In genomic region chr1:87028576-87028975, GRCh38 we compare ENCODE assay signal across 26 cellular contexts.
"Had no signal": no experiment of that assay in that cellular context is flagged by ENCODE, and none has a peak within 500 bp of the region (broad histone marks: within the 10 kb centered on the region; RNA-seq: fewer than 3 reads in every experiment).

No MANE protein-coding gene starts in this region.

- H3K4me3 Mint-ChIP-seq: mesothelial cell of epicardium; naive B cell; natural killer cell; stimulated activated effector memory CD8-positive, alpha-beta T cell treated with anti-CD3 and anti-CD28 coated beads, Interleukin-12 subunit alpha, Interleukin-12 subunit beta, amount 100 ng/mL, for 72 hours; stimulated activated naive CD8-positive, alpha-beta T cell treated with anti-CD3 and anti-CD28 coated beads, Interleukin-15, amount 100 ng/mL, for 72 hours; type B pancreatic cell had no signal

- H3K27ac Mint-ChIP-seq: mesothelial cell of epicardium; natural killer cell; stimulated activated effector memory CD8-positive, alpha-beta T cell treated with anti-CD3 and anti-CD28 coated beads, Interleukin-12 subunit alpha, Interleukin-12 subunit beta, amount 100 ng/mL, for 72 hours; stimulated activated naive CD8-positive, alpha-beta T cell treated with anti-CD3 and anti-CD28 coated beads, Interleukin-15, amount 100 ng/mL, for 72 hours; type B pancreatic cell had no signal

- H3K36me3 ChIP-seq: lower lobe of right lung, pancreas, prostate gland, spleen, tibial nerve, uterus had no signal

- H3K4me1 Mint-ChIP-seq: stimulated activated effector memory CD8-positive, alpha-beta T cell treated with anti-CD3 and anti-CD28 coated beads, Interleukin-12 subunit alpha, Interleukin-12 subunit beta, amount 100 ng/mL, for 72 hours had no signal

- H3K27me3 Mint-ChIP-seq: naive B cell; stimulated activated naive CD8-positive, alpha-beta T cell treated with anti-CD3 and anti-CD28 coated beads, Interleukin-15, amount 100 ng/mL, for 72 hours; type B pancreatic cell had no signal

- H3K9me3 Mint-ChIP-seq: naive B cell; natural killer cell; stimulated activated effector memory CD8-positive, alpha-beta T cell treated with anti-CD3 and anti-CD28 coated beads, Interleukin-12 subunit alpha, Interleukin-12 subunit beta, amount 100 ng/mL, for 72 hours; stimulated activated naive CD8-positive, alpha-beta T cell treated with anti-CD3 and anti-CD28 coated beads, Interleukin-15, amount 100 ng/mL, for 72 hours had no signal

- H3K9me3 ChIP-seq: lower lobe of right lung, pancreas, prostate gland, spleen, tibial nerve, uterus had no signal

- H3K27ac ChIP-seq: lower lobe of right lung, pancreas, prostate gland, skin epidermis, spleen, tibial nerve, uterus had no signal

- H3K4me3 ChIP-seq: lower lobe of right lung, pancreas, prostate gland, skin epidermis, spleen, tibial nerve, uterus had no signal

- FAIRE-seq: keratinocyte, pancreas had no signal

- ATAC-seq: left cardiac atrium; left lobe of liver; lower lobe of right lung; natural killer cell; pancreas; right cardiac atrium; sciatic nerve; stimulated activated effector memory CD8-positive, alpha-beta T cell treated with anti-CD3 and anti-CD28 coated beads, Interleukin-12 subunit alpha, Interleukin-12 subunit beta, amount 100 ng/mL, for 72 hours; stimulated activated naive CD8-positive, alpha-beta T cell treated with anti-CD3 and anti-CD28 coated beads, Interleukin-15, amount 100 ng/mL, for 72 hours had no signal

- H3K27me3 ChIP-seq: pancreas, spleen, tibial nerve, uterus had no signal

- H3K4me1 ChIP-seq: lower lobe of right lung, pancreas, prostate gland, tibial nerve, uterus had no signal

- DNase-seq: hippocampal formation; kidney glomerular epithelial cell; left cardiac atrium; lower lobe of right lung; mesendoderm; naive B cell; natural killer cell; pancreas; posterior cingulate gyrus; retina; right cardiac atrium; spleen; stimulated activated CD4-positive, alpha-beta T cell treated with anti-CD3 and anti-CD28 coated beads, Interleukin-4, amount 100 ng/mL, for 24 hours; stimulated activated naive CD4-positive, alpha-beta T cell; stimulated activated naive CD8-positive, alpha-beta T cell treated with anti-CD3 and anti-CD28 coated beads, Interleukin-15, amount 100 ng/mL, for 72 hours; substantia nigra; uterus had no signal

- H3K36me3 Mint-ChIP-seq: naive B cell; natural killer cell; stimulated activated effector memory CD8-positive, alpha-beta T cell treated with anti-CD3 and anti-CD28 coated beads, Interleukin-12 subunit alpha, Interleukin-12 subunit beta, amount 100 ng/mL, for 72 hours had no signal
